In genomic region chr20:15654208-15654649, GRCh38 we compare ENCODE assay signal across 8 cellular contexts.
DNase-seq lines count a peak whose midpoint lies in the region; ATAC-seq and TF ChIP-seq lines count a peak whose summit lies in the region.

No MANE protein-coding gene starts in this region.

- DNase-seq in EL (peak; percentile 75), NCI-H510A treated with DMSO at 0.1 percent for 48 hours (lab: John Stamatoyannopoulos, UW) (peak; percentile 64), body of pancreas (peak; percentile 31 to 60 (median 40)), left lung (no peak), cortex of kidney (lab: John Stamatoyannopoulos, UW) (no peak)
- no peak for DNase-seq in NK-92 treated with Interleukin-12 subunit alpha and Interleukin-12 subunit beta, amount 100 ng/mL, for 24 hours (lab: John Stamatoyannopoulos, UW)

- TF ChIP-seq CTCF in body of pancreas (IDR thresholded peaks at IDR 0.05) (peak; percentile 22 to 67 (median 58)), left lung (IDR thresholded peaks at IDR 0.05) (peak; percentile 42 to 59)

- H3K4me1 ChIP-seq in body of pancreas = no peaks in the 10 kb centered on the region
- H3K4me1 ChIP-seq in left lung = no peaks in the 10 kb centered on the region

- WGBS in body of pancreas, 2 donors = 25% methylated on average over 2 of the region's 2 CpGs

- H3K27me3 ChIP-seq in body of pancreas (no peaks in the 10 kb centered on the region), left lung (no peaks in the 10 kb centered on the region)

- H3K9me3 ChIP-seq in body of pancreas = no peaks in the 10 kb centered on the region
- H3K9me3 ChIP-seq in left lung = no peaks in the 10 kb centered on the region

- TF ChIP-seq POLR2A in body of pancreas (IDR thresholded peaks at IDR 0.05) = no peak

- ATAC-seq in GM19468 (IDR thresholded peaks at IDR 0.05; ENCODE audit: extremely low read depth, unreplicated experiment) (peak; percentile 91), HG03439 (IDR thresholded peaks at IDR 0.05; ENCODE audit: unreplicated experiment) (peak; percentile 99), body of pancreas (peak; percentile 74), left lung (peak; percentile 94)

- intact Hi-C loops in body of pancreas (cut with DNase I) (no loop called here), left lung (cut with DNase I) (no loop called here)

- H3K27ac ChIP-seq in body of pancreas = no peak overlapping the region
- H3K27ac ChIP-seq in left lung = no peak overlapping the region

- H3K4me3 ChIP-seq in body of pancreas (no peak overlapping the region), left lung (no peak overlapping the region)

- H3K36me3 ChIP-seq in body of pancreas (replicated peaks in 1 of 2; ENCODE audit: insufficient read depth in 1 of 2, low read depth in 2 of 2) (no peaks in the 10 kb centered on the region), left lung (no peaks in the 10 kb centered on the region)

Comparison
In these comparisons a context has a peak if more than half of its experiments do, and no peak if none do; other contexts are left out.
1. DNase-seq: peak in EL (single experiment), NCI-H510A treated with DMSO at 0.1 percent for 48 hours (single experiment) and body of pancreas (4 of 4); none in left lung (0 of 2), NK-92 treated with Interleukin-12 subunit alpha and Interleukin-12 subunit beta, amount 100 ng/mL, for 24 hours (single experiment) and cortex of kidney (single experiment).
2. Peak in every context shown above with its lines, with median percentiles within 50 percentile points of each other: ATAC-seq.